Comparison of ENCODE assay signal across 29 cellular contexts in genomic region chr6:43742285-43742684, GRCh38. TPM values are rescaled to one million over a fixed set of nuclear protein-coding genes. Genes with fewer than 3 reads are reported as not detected.
DNase-seq lines count a peak whose midpoint lies in the region; ATAC-seq, FAIRE-seq and TF ChIP-seq lines count a peak whose summit lies in the region.
"Had no signal": no experiment of that assay in that cellular context is flagged by ENCODE, and none has a peak within 500 bp of the region (broad histone marks: within the 10 kb centered on the region; RNA-seq: fewer than 3 reads in every experiment).

No MANE protein-coding gene starts in this region.

- H3K4me1 Mint-ChIP-seq in activated naive CD8-positive, alpha-beta T cell treated with anti-CD3 and anti-CD28 coated beads, Interleukin-2, amount 10 ng/mL, durations not matched to agents 7 days and 5 days: peaks cover 1% of the 10 kb centered on the region
- H3K4me1 Mint-ChIP-seq in activated naive CD8-positive, alpha-beta T cell treated with anti-CD3 and anti-CD28 coated beads, Interleukin-2, amount 50 U/mL, for 24 hours: peaks cover 6% of the 10 kb centered on the region
- peaks cover 74% of the 10 kb centered on the region for H3K4me1 Mint-ChIP-seq in neural progenitor cell
- H3K4me1 Mint-ChIP-seq: immature natural killer cell had no signal

- BruUV-seq in K562 (replicated peaks; lab: Mats Ljungman, UMichigan): no TSS peak

- TF ChIP-seq EP300 in K562 (IDR thresholded peaks at IDR 0.05; ENCODE audit: low read length): no peak

- CTCF ChIA-PET in K562 (lab: Yijun Ruan, JAX; ENCODE audit: low intra/inter-chr PET ratio): no interaction called here

- H3K36me3 ChIP-seq in K562 (ENCODE audit: control insufficient read depth, insufficient read depth, low read length): no peaks in the 10 kb centered on the region
- H3K36me3 ChIP-seq in neural progenitor cell: no peaks in the 10 kb centered on the region
- H3K36me3 ChIP-seq: BE2C, stomach, tibial nerve had no signal

- TF ChIP-seq CTCF in K562 (IDR thresholded peaks at IDR 0.05 in 2 of 3, conservative IDR thresholded peaks at IDR 0.05 in 1 of 3; ENCODE audit: insufficient read depth in 2 of 3, low read depth in 1 of 3, low read length in 3 of 3) (no peak), neural progenitor cell (IDR thresholded peaks at IDR 0.05) (no peak)

- peaks cover 7% of the 10 kb centered on the region for H3K9me1 ChIP-seq in K562 (ENCODE audit: control insufficient read depth, insufficient read depth, low read length)

- no peak overlapping the region for H3K27ac Mint-ChIP-seq in activated naive CD8-positive, alpha-beta T cell treated with anti-CD3 and anti-CD28 coated beads, Interleukin-2, amount 10 ng/mL, durations not matched to agents 7 days and 5 days
- H3K27ac Mint-ChIP-seq in activated naive CD8-positive, alpha-beta T cell treated with anti-CD3 and anti-CD28 coated beads, Interleukin-2, amount 50 U/mL, for 24 hours: no peak overlapping the region
- H3K27ac Mint-ChIP-seq in neural progenitor cell: peak overlapping the region; percentile 43
- H3K27ac Mint-ChIP-seq: activated naive CD8-positive, alpha-beta T cell; immature natural killer cell had no signal

- intact Hi-C loops in K562 (cut with micrococcal nuclease): no loop called here

- FAIRE-seq in K562 (lab: Jason Lieb, UNC): no peak
- FAIRE-seq: astrocyte, HTR-8/SVneo had no signal

- peaks cover 11% of the 10 kb centered on the region for H3K27me3 Mint-ChIP-seq in activated naive CD8-positive, alpha-beta T cell treated with anti-CD3 and anti-CD28 coated beads, Interleukin-2, amount 10 ng/mL, durations not matched to agents 7 days and 5 days
- H3K27me3 Mint-ChIP-seq in activated naive CD8-positive, alpha-beta T cell treated with anti-CD3 and anti-CD28 coated beads, Interleukin-2, amount 50 U/mL, for 24 hours: no peaks in the 10 kb centered on the region
- peaks cover 21% of the 10 kb centered on the region for H3K27me3 Mint-ChIP-seq in neural progenitor cell (ENCODE audit: insufficient read depth, low read depth)
- H3K27me3 Mint-ChIP-seq: activated naive CD8-positive, alpha-beta T cell had no signal

- peak; percentile 17 for DNase-seq in activated naive CD8-positive, alpha-beta T cell treated with anti-CD3 and anti-CD28 coated beads, Interleukin-2, amount 10 ng/mL, durations not matched to agents 7 days and 5 days
- DNase-seq in activated naive CD8-positive, alpha-beta T cell treated with anti-CD3 and anti-CD28 coated beads, Interleukin-2, amount 50 U/mL, for 24 hours: no peak
- DNase-seq in K562 (ENCODE audit: extremely low read depth in 1 of 4, low spot score in 3 of 4): no peak
- no peak for DNase-seq in neural progenitor cell (ENCODE audit: low spot score)
- DNase-seq in NCI-H2081 (lab: John Stamatoyannopoulos, UW): no peak
- no peak for DNase-seq in NCI-H526 treated with DMSO at 0.1 percent for 48 hours (lab: John Stamatoyannopoulos, UW)
- no peak for DNase-seq in NCI-H345 treated with DMSO at 0.1 percent for 48 hours (lab: John Stamatoyannopoulos, UW; ENCODE audit: unreplicated experiment)
- DNase-seq: activated CD4-positive, alpha-beta T cell treated with anti-CD3 and anti-CD28 coated beads, Interleukin-2, amount 50 U/mL, for 4 hours; activated CD4-positive, CD25-positive, alpha-beta regulatory T cell; activated CD8-positive, alpha-beta memory T cell treated with anti-CD3 and anti-CD28 coated beads, Interleukin-2, amount 50 U/mL, for 4 hours; BE2C; central memory CD4-positive, alpha-beta T cell; dermis blood vessel endothelial cell; GOT3; hypothalamus; immature natural killer cell; KBM-7; mesenchymal stem cell; NCI-H1105 treated with DMSO at 0.1 percent for 48 hours; NCI-H345; nucleus accumbens; stomach had no signal

- no peak for TF ChIP-seq POLR2A in K562 (conservative IDR thresholded peaks at IDR 0.05)

- no peak overlapping the region for H3K4me3 Mint-ChIP-seq in activated naive CD8-positive, alpha-beta T cell treated with anti-CD3 and anti-CD28 coated beads, Interleukin-2, amount 10 ng/mL, durations not matched to agents 7 days and 5 days
- no peak overlapping the region for H3K4me3 Mint-ChIP-seq in activated naive CD8-positive, alpha-beta T cell treated with anti-CD3 and anti-CD28 coated beads, Interleukin-2, amount 50 U/mL, for 24 hours
- no peak overlapping the region for H3K4me3 Mint-ChIP-seq in neural progenitor cell
- H3K4me3 Mint-ChIP-seq: activated naive CD8-positive, alpha-beta T cell; immature natural killer cell had no signal

- H3F3A ChIP-seq in neural progenitor cell (ENCODE audit: low read depth): peaks cover 5% of the 10 kb centered on the region

- H3K4me1 ChIP-seq in K562 (replicated peaks in 1 of 2; ENCODE audit: control insufficient read depth in 2 of 2, insufficient read depth in 2 of 2, low read length in 2 of 2) (peaks cover 31 to 34% of the 10 kb centered on the region in 2 experiments; a peak in 4 of 5 replicates), neural progenitor cell (peaks cover 36% of the 10 kb centered on the region)

- H3K9me3 Mint-ChIP-seq in activated naive CD8-positive, alpha-beta T cell treated with anti-CD3 and anti-CD28 coated beads, Interleukin-2, amount 10 ng/mL, durations not matched to agents 7 days and 5 days: no peaks in the 10 kb centered on the region
- H3K9me3 Mint-ChIP-seq in activated naive CD8-positive, alpha-beta T cell treated with anti-CD3 and anti-CD28 coated beads, Interleukin-2, amount 50 U/mL, for 24 hours: no peaks in the 10 kb centered on the region
- H3K9me3 Mint-ChIP-seq in neural progenitor cell: peaks cover 2% of the 10 kb centered on the region
- H3K9me3 Mint-ChIP-seq: immature natural killer cell had no signal

- no peaks in the 10 kb centered on the region for H4K20me1 ChIP-seq in K562 (replicated peaks; ENCODE audit: control insufficient read depth, insufficient read depth, low read length)
- H4K20me1 ChIP-seq in neural progenitor cell (ENCODE audit: low read depth): no peaks in the 10 kb centered on the region

- H3K27me3 ChIP-seq in K562 (ENCODE audit: control insufficient read depth in 2 of 2, insufficient read depth in 2 of 2, low read length in 2 of 2) (no peaks in the 10 kb centered on the region; a peak in 1 of 5 replicates), neural progenitor cell (no peaks in the 10 kb centered on the region)
- H3K27me3 ChIP-seq: BE2C, stomach, tibial nerve had no signal

- H3K36me3 Mint-ChIP-seq in activated naive CD8-positive, alpha-beta T cell treated with anti-CD3 and anti-CD28 coated beads, Interleukin-2, amount 10 ng/mL, durations not matched to agents 7 days and 5 days: no peaks in the 10 kb centered on the region
- H3K36me3 Mint-ChIP-seq in activated naive CD8-positive, alpha-beta T cell treated with anti-CD3 and anti-CD28 coated beads, Interleukin-2, amount 50 U/mL, for 24 hours (ENCODE audit: low read depth): no peaks in the 10 kb centered on the region
- no peaks in the 10 kb centered on the region for H3K36me3 Mint-ChIP-seq in neural progenitor cell
- H3K36me3 Mint-ChIP-seq: activated naive CD8-positive, alpha-beta T cell; immature natural killer cell had no signal

- H3K27ac ChIP-seq in K562 (ENCODE audit: extremely low read depth, low read depth, low read length): no peak overlapping the region
- H3K27ac ChIP-seq in neural progenitor cell: no peak overlapping the region
- H3K27ac ChIP-seq: stomach had no signal

- H2AFZ ChIP-seq in K562 (ENCODE audit: low read depth, low read length) (no peak overlapping the region), neural progenitor cell (replicated peaks) (no peak overlapping the region)

- no peak overlapping the region for H3K4me3 ChIP-seq in K562
- H3K4me3 ChIP-seq in neural progenitor cell: no peak overlapping the region
- H3K4me3 ChIP-seq: skin epidermis, stomach, tibial nerve had no signal

- in situ Hi-C loops in K562 (cut with MboI): no loop called here

- 40% methylated on average over 3 of the region's 3 CpGs for WGBS in K562 (ENCODE audit: insufficient coverage, low coverage, missing lambda C conversion rate)

- H3K79me2 ChIP-seq in K562 (ENCODE audit: control insufficient read depth, insufficient read depth, low read length): no peaks in the 10 kb centered on the region
- no peaks in the 10 kb centered on the region for H3K79me2 ChIP-seq in neural progenitor cell (ENCODE audit: low read depth)

- H3K9me3 ChIP-seq in K562 (replicated peaks; ENCODE audit: control insufficient read depth, insufficient read depth, low read depth, low read length) (no peaks in the 10 kb centered on the region), neural progenitor cell (ENCODE audit: low read depth) (no peaks in the 10 kb centered on the region)
- H3K9me3 ChIP-seq: BE2C, stomach, tibial nerve had no signal

- POLR2A ChIA-PET in activated naive CD8-positive, alpha-beta T cell treated with anti-CD3 and anti-CD28 coated beads, Interleukin-2, amount 10 ng/mL, durations not matched to agents 7 days and 5 days (lab: Charles Lee): no interaction called here
- POLR2A ChIA-PET in K562 (lab: Yijun Ruan, JAX): interaction anchor here (0.8 to 1.8 kb wide), 3 partner anchors 11 to 72 kb away, joined by 3 to 7 read pairs (median 3); no protein-coding TSS in a partner anchor

- H3K9ac ChIP-seq in K562 (ENCODE audit: insufficient read depth in 1 of 2, low read depth in 2 of 2, low read length in 2 of 2): 0 out of 4 replicates have a peak overlapping the region, but pooled peaks of 1 of the 2 experiments have one; percentile 7
- no peak overlapping the region for H3K9ac ChIP-seq in neural progenitor cell

- no peak for TF ChIP-seq RAD21 in K562 (CRISPR knock-in tag; conservative IDR thresholded peaks at IDR 0.05 in 1 of 2, IDR thresholded peaks at IDR 0.05 in 1 of 2)

- ATAC-seq in activated naive CD8-positive, alpha-beta T cell treated with anti-CD3 and anti-CD28 coated beads, Interleukin-2, amount 10 ng/mL, durations not matched to agents 7 days and 5 days (ENCODE audit: low read depth): no peak
- no peak for ATAC-seq in activated naive CD8-positive, alpha-beta T cell treated with anti-CD3 and anti-CD28 coated beads, Interleukin-2, amount 50 U/mL, for 24 hours
- ATAC-seq in K562 (no peak), HG03442 (IDR thresholded peaks at IDR 0.05; ENCODE audit: unreplicated experiment) (no peak)
- ATAC-seq: left lobe of liver had no signal

- H3K4me2 ChIP-seq in K562 (ENCODE audit: insufficient read depth, low read length) (no peak overlapping the region), neural progenitor cell (peak overlapping the region; percentile 41)

RNA-seq across cellular contexts. Expression of gene VEGFA, which starts 27.7 kb away (rescaled TPM):
- total RNA-seq in activated naive CD8-positive, alpha-beta T cell treated with anti-CD3 and anti-CD28 coated beads, Interleukin-2, amount 10 ng/mL, durations not matched to agents 7 days and 5 days: 10 to 100 TPM; 33.6 to 39.5 TPM
- total RNA-seq in K562 (2011; cell fraction: chromatin; rRNA removed; ENCODE audit: low replicate concordance): 511 and 945 TPM in 2 replicates
- total RNA-seq in K562 (2011; cell fraction: nucleolus; rRNA removed): 536 and 553 TPM in 2 replicates
- total RNA-seq in K562 (2011; cell fraction: nucleoplasm; rRNA removed): 559 and 592 TPM in 2 replicates
- total RNA-seq in K562 (2014; rRNA removed): 124 and 144 TPM in 2 replicates
- total RNA-seq in K562 (2014; rRNA removed; fragmentation: Illumina TruSeq; extraction: Trizol): 66.5 and 70.7 TPM in 2 replicates
- 25.8 and 27.0 TPM in 2 replicates for total RNA-seq in K562 (2015; rRNA removed; fragmentation: Illumina TruSeq; extraction: Trizol)
- total RNA-seq in K562 (2021): 131 and 159 TPM in 2 replicates
- 271 and 467 TPM in 2 replicates for polyA plus RNA-seq in K562 (2011; rRNA removed)
- polyA plus RNA-seq in K562 (2011; cell fraction: cytosol; rRNA removed): 222 and 346 TPM in 2 replicates
- 1,880 and 1,961 TPM in 2 replicates for polyA plus RNA-seq in K562 (2011; cell fraction: nucleus; rRNA removed)
- 112 and 555 TPM in 2 replicates for polyA plus RNA-seq in K562 (2012)
- polyA plus RNA-seq in K562 (2014; fragmentation: Illumina TruSeq; extraction: Trizol): 134 and 172 TPM in 2 replicates
- 10 to 100 TPM; 14.0 to 16.0 TPM for polyA plus RNA-seq in K562 (2014; fragmentation: Nextera tagmentation; extraction: Ambion mirVana)
- polyA plus RNA-seq in K562 (2014; rRNA removed): 179 and 182 TPM in 2 replicates
- polyA minus RNA-seq in K562 (2011; rRNA and poly(A)+ RNA removed): 359 and 374 TPM in 2 replicates
- polyA minus RNA-seq in K562 (2011; cell fraction: cytosol; rRNA and poly(A)+ RNA removed): 79.8 and 123 TPM in 2 replicates
- polyA minus RNA-seq in K562 (2011; cell fraction: nucleus; rRNA and poly(A)+ RNA removed): 310 and 397 TPM in 2 replicates
- 49.6 and 78.6 TPM in 2 replicates for total RNA-seq in neural progenitor cell (ENCODE audit: low replicate concordance)

RNA-seq across cellular contexts. Expression of gene MRPS18A, which starts 54.7 kb away (rescaled TPM):
- 10 to 100 TPM; 38.3 to 40.3 TPM for total RNA-seq in activated naive CD8-positive, alpha-beta T cell treated with anti-CD3 and anti-CD28 coated beads, Interleukin-2, amount 10 ng/mL, durations not matched to agents 7 days and 5 days
- 30.9 and 95.8 TPM in 2 replicates for total RNA-seq in K562 (2011; cell fraction: chromatin; rRNA removed; ENCODE audit: low replicate concordance)
- 81.3 and 96.7 TPM in 2 replicates for total RNA-seq in K562 (2011; cell fraction: nucleolus; rRNA removed)
- total RNA-seq in K562 (2011; cell fraction: nucleoplasm; rRNA removed): 48.8 and 57.7 TPM in 2 replicates
- total RNA-seq in K562 (2014; rRNA removed) (130 and 161 TPM in 2 replicates), K562 (2014; rRNA removed; fragmentation: Illumina TruSeq; extraction: Trizol) (63.9 and 87.5 TPM in 2 replicates), K562 (2015; rRNA removed; fragmentation: Illumina TruSeq; extraction: Trizol) (115 and 119 TPM in 2 replicates), K562 (2021) (102 and 104 TPM in 2 replicates), neural progenitor cell (ENCODE audit: low replicate concordance) (34.5 and 52.7 TPM in 2 replicates)
- polyA plus RNA-seq in K562 (2011; rRNA removed) (104 and 112 TPM in 2 replicates), K562 (2014; fragmentation: Illumina TruSeq; extraction: Trizol) (159 and 185 TPM in 2 replicates), K562 (2014; fragmentation: Nextera tagmentation; extraction: Ambion mirVana) (100 to 1,000 TPM; 204 to 243 TPM), K562 (2014; rRNA removed) (125 and 133 TPM in 2 replicates)
- polyA plus RNA-seq in K562 (2011; cell fraction: cytosol; rRNA removed): 155 and 252 TPM in 2 replicates
- polyA plus RNA-seq in K562 (2011; cell fraction: nucleus; rRNA removed): 54.3 and 56.2 TPM in 2 replicates
- polyA plus RNA-seq in K562 (2012): 113 and 127 TPM in 2 replicates
- polyA minus RNA-seq in K562 (2011; rRNA and poly(A)+ RNA removed): 78.1 and 100 TPM in 2 replicates
- 41.0 and 52.2 TPM in 2 replicates for polyA minus RNA-seq in K562 (2011; cell fraction: cytosol; rRNA and poly(A)+ RNA removed)
- 41.9 and 47.8 TPM in 2 replicates for polyA minus RNA-seq in K562 (2011; cell fraction: nucleus; rRNA and poly(A)+ RNA removed)
